10 cellular contexts compared by ENCODE assay signal in genomic region chr5:81748556-81748955, GRCh38. TPM values are rescaled to one million over a fixed set of nuclear protein-coding genes. Genes with fewer than 3 reads are reported as not detected.
DNase-seq lines count a peak whose midpoint lies in the region; ATAC-seq and TF ChIP-seq lines count a peak whose summit lies in the region.
"Had no signal": no experiment of that assay in that cellular context is flagged by ENCODE, and none has a peak within 500 bp of the region (broad histone marks: within the 10 kb centered on the region; RNA-seq: fewer than 3 reads in every experiment).

No MANE protein-coding gene starts in this region.

- no peaks in the 10 kb centered on the region for H3K27me3 ChIP-seq in breast epithelium
- H3K27me3 ChIP-seq in tibial nerve = no peaks in the 10 kb centered on the region
- H3K27me3 ChIP-seq in prostate gland (replicated peaks; ENCODE audit: insufficient read depth) = no peaks in the 10 kb centered on the region
- H3K27me3 ChIP-seq in aorta (ENCODE audit: control insufficient read depth in 1 of 2, insufficient read depth in 2 of 2, low read length in 1 of 2) = no peaks in the 10 kb centered on the region
- H3K27me3 ChIP-seq in Caco-2 (replicated peaks; ENCODE audit: control insufficient read depth, insufficient read depth, low read length) = no peaks in the 10 kb centered on the region

- H3K4me3 Mint-ChIP-seq in MCF 10A (ENCODE audit: unreplicated experiment) = peak overlapping the region; percentile 90
- H3K4me3 Mint-ChIP-seq in Caco-2 (ENCODE audit: unreplicated experiment) = no peak overlapping the region

- CTCF ChIA-PET in MCF 10A (lab: Yijun Ruan, JAX) = interaction anchor here (0.6 to 1.5 kb wide), 4 partner anchors 41 to 416 kb away, joined by 3 to 4 read pairs (median 4); no protein-coding TSS in a partner anchor
- CTCF ChIA-PET in Caco-2 (lab: Charles Lee) = interaction anchor here (0.6 kb wide), 1 partner anchor 212 kb away, joined by 3 read pairs; no protein-coding TSS in a partner anchor

- DNase-seq in MCF 10A (ENCODE audit: unreplicated experiment) (no peak), breast epithelium (ENCODE audit: low spot score in 2 of 2) (no peak), inferior parietal cortex (ENCODE audit: extremely low spot score) (peak; percentile 60), tibial nerve (ENCODE audit: low spot score in 2 of 2) (no peak), prostate gland (ENCODE audit: low spot score) (no peak), aorta (no peak), Caco-2 (no peak)
- DNase-seq: PC-9 had no signal

- TF ChIP-seq POLR2A in breast epithelium (IDR thresholded peaks at IDR 0.05) = no peak
- TF ChIP-seq POLR2A in tibial nerve (IDR thresholded peaks at IDR 0.05) = no peak
- TF ChIP-seq POLR2A in prostate gland (IDR thresholded peaks at IDR 0.05) = no peak

- H3K9me3 ChIP-seq in breast epithelium (no peaks in the 10 kb centered on the region), tibial nerve (no peaks in the 10 kb centered on the region), prostate gland (no peaks in the 10 kb centered on the region), aorta (ENCODE audit: control insufficient read depth, low read length) (no peaks in the 10 kb centered on the region), Caco-2 (no peaks in the 10 kb centered on the region)
- H3K9me3 ChIP-seq: neutrophil had no signal

- BruUV-seq in MCF 10A (replicated peaks; lab: Mats Ljungman, UMichigan) (no TSS peak), Caco-2 (replicated peaks; lab: Mats Ljungman, UMichigan) (no TSS peak)

- H3K27ac ChIP-seq in breast epithelium = peak overlapping the region in 1 of 2 donors; percentile 98
- H3K27ac ChIP-seq in VCaP = no peak overlapping the region
- H3K27ac ChIP-seq in tibial nerve = peak overlapping the region in 3 of 4 donors; percentile 86 to 97 (median 90)
- peak overlapping the region in 1 of 2 donors; percentile 97 for H3K27ac ChIP-seq in prostate gland
- no peak overlapping the region for H3K27ac ChIP-seq in aorta (ENCODE audit: low read depth in 1 of 2, low read length in 2 of 2)
- H3K27ac ChIP-seq: neutrophil, PC-9 had no signal

- H3K4me3 ChIP-seq in breast epithelium = peak overlapping the region in 1 of 3 donors; percentile 94
- peak overlapping the region in 1 of 4 donors; percentile 99 for H3K4me3 ChIP-seq in tibial nerve
- no peak overlapping the region for H3K4me3 ChIP-seq in prostate gland
- peak overlapping the region in 1 of 2 donors; percentile 95 for H3K4me3 ChIP-seq in aorta (ENCODE audit: low read length in 2 of 2)
- no peak overlapping the region for H3K4me3 ChIP-seq in Caco-2 (ENCODE audit: low read depth, low read length)

- H3K27ac Mint-ChIP-seq in MCF 10A (ENCODE audit: low read depth, unreplicated experiment) (peak overlapping the region; percentile 70), Caco-2 (ENCODE audit: unreplicated experiment) (no peak overlapping the region)

- TF ChIP-seq EP300 in tibial nerve (IDR thresholded peaks at IDR 0.05) = no peak

- no peak for ATAC-seq in aorta (ENCODE audit: low FRiP score)

- H3K4me1 ChIP-seq in breast epithelium = no peaks in the 10 kb centered on the region
- H3K4me1 ChIP-seq in tibial nerve = peaks cover 0 to 68% (median 11%) of the 10 kb centered on the region in 4 donors
- H3K4me1 ChIP-seq in prostate gland (replicated peaks) = peaks cover 2% of the 10 kb centered on the region
- no peaks in the 10 kb centered on the region for H3K4me1 ChIP-seq in aorta (ENCODE audit: control insufficient read depth in 1 of 2, insufficient read depth in 2 of 2, low read length in 2 of 2)
- peaks cover 6% of the 10 kb centered on the region for H3K4me1 ChIP-seq in Caco-2

- peaks cover 7% of the 10 kb centered on the region for H3K36me3 Mint-ChIP-seq in MCF 10A (ENCODE audit: insufficient read depth, unreplicated experiment)
- no peaks in the 10 kb centered on the region for H3K36me3 Mint-ChIP-seq in Caco-2 (ENCODE audit: insufficient read depth, unreplicated experiment)

- H3K4me1 Mint-ChIP-seq in MCF 10A (ENCODE audit: insufficient read depth, unreplicated experiment) = peaks cover 34% of the 10 kb centered on the region
- H3K4me1 Mint-ChIP-seq in Caco-2 (ENCODE audit: low read depth, unreplicated experiment) = peaks cover 7% of the 10 kb centered on the region

- POLR2A ChIA-PET in MCF 10A (lab: Yijun Ruan, JAX) = interaction anchor here (0.8 to 8.6 kb wide), 5 partner anchors 39 to 235 kb away, joined by 4 to 331 read pairs (median 41); no protein-coding TSS in a partner anchor
- POLR2A ChIA-PET in Caco-2 (lab: Charles Lee) = no interaction called here

- intact Hi-C loops in MCF 10A (cut with micrococcal nuclease) (loop anchor here (2.0 kb wide), 3 partner anchors 234 to 358 kb away; no protein-coding TSS in a partner anchor), breast epithelium (cut with DNase I; ENCODE audit: low total_unique reads) (no loop called here), prostate gland (cut with DNase I) (loop anchor here (5.0 kb wide), 2 partner anchors 326 to 474 kb away; no protein-coding TSS in a partner anchor), aorta (cut with DNase I) (loop anchor here in 1 of 2 donors (10.0 kb wide), 1 partner anchor 416 kb away; no protein-coding TSS in a partner anchor), Caco-2 (cut with micrococcal nuclease; ENCODE audit: unreplicated experiment) (no loop called here)

- H3K36me3 ChIP-seq in breast epithelium (no peaks in the 10 kb centered on the region), tibial nerve (no peaks in the 10 kb centered on the region), prostate gland (no peaks in the 10 kb centered on the region), aorta (ENCODE audit: control insufficient read depth in 1 of 2, insufficient read depth in 2 of 2, low read length in 1 of 2) (no peaks in the 10 kb centered on the region), Caco-2 (ENCODE audit: control insufficient read depth, insufficient read depth, low read length) (no peaks in the 10 kb centered on the region)
- H3K36me3 ChIP-seq: neutrophil had no signal

- WGBS in tibial nerve, 2 donors = 41 to 42% methylated on average over 3 of the region's 3 CpGs
- WGBS in prostate gland = 39% methylated on average over 3 of the region's 3 CpGs
- WGBS in aorta, 2 donors = 62 to 65% methylated on average over 3 of the region's 3 CpGs

- no peaks in the 10 kb centered on the region for H3K27me3 Mint-ChIP-seq in MCF 10A (ENCODE audit: insufficient read depth, unreplicated experiment)
- peaks cover 14% of the 10 kb centered on the region for H3K27me3 Mint-ChIP-seq in Caco-2 (ENCODE audit: insufficient read depth, unreplicated experiment)

- H3K9me3 Mint-ChIP-seq in MCF 10A (ENCODE audit: unreplicated experiment) (peaks cover 8% of the 10 kb centered on the region), Caco-2 (ENCODE audit: unreplicated experiment) (no peaks in the 10 kb centered on the region)

- TF ChIP-seq CTCF in MCF 10A (IDR thresholded peaks at IDR 0.05; ENCODE audit: unreplicated experiment) (no peak), breast epithelium (IDR thresholded peaks at IDR 0.05) (no peak), VCaP (conservative IDR thresholded peaks at IDR 0.05) (0 out of 2 replicates have a peak, but pooled peaks have one; percentile 7), tibial nerve (IDR thresholded peaks at IDR 0.05) (no peak), prostate gland (IDR thresholded peaks at IDR 0.05) (no peak), Caco-2 (IDR thresholded peaks at IDR 0.05; ENCODE audit: insufficient read depth in 1 of 2, low read depth in 1 of 2, low read length in 1 of 2, severe bottlenecking in 1 of 2, unreplicated experiment in 1 of 2) (no peak)

RNA-seq across cellular contexts. Expression of gene SSBP2, which starts 2.3 kb away (rescaled TPM):
- total RNA-seq in MCF 10A (2022) = 36.0 and 52.7 TPM in 2 replicates
- 100 to 1,000 TPM in 1 of 3 donors, 10 to 100 TPM in 2; 65.5 to 110 (median 76.6) TPM for total RNA-seq in breast epithelium
- 10 to 100 TPM; 62.6 to 95.1 (median 77.5) TPM for total RNA-seq in tibial nerve
- total RNA-seq in prostate gland = 10 to 100 TPM; 25.1 to 26.9 TPM
- 10 to 100 TPM; 73.7 to 92.0 TPM for total RNA-seq in aorta
- 10 to 100 TPM; 36.2 to 60.9 TPM for polyA plus RNA-seq in aorta
- total RNA-seq in Caco-2 (2022) = 2.5 and 3.3 TPM in 2 replicates

Comparison
In these comparisons a context has a peak if more than half of its experiments do, and no peak if none do; other contexts are left out.
1. intact Hi-C loops: an anchor here in MCF 10A (2.0 kb wide) and prostate gland (5.0 kb wide); none called in breast epithelium and Caco-2.
2. H3K27ac ChIP-seq: peak in tibial nerve (3 of 4); none in VCaP (single experiment) and aorta (0 of 2).